In genomic region chr12:44525806-44526654, GRCh38 we compare ENCODE assay signal across 14 cellular contexts.
"Had no signal": no experiment of that assay in that cellular context is flagged by ENCODE, and none has a peak within 500 bp of the region (broad histone marks: within the 10 kb centered on the region; RNA-seq: fewer than 3 reads in every experiment).

No MANE protein-coding gene starts in this region.

- H3K4me1 ChIP-seq: esophagus squamous epithelium, testis, vagina had no signal

- H3K9me3 ChIP-seq: esophagus squamous epithelium, testis, vagina had no signal

- H3K4me3 ChIP-seq: esophagus squamous epithelium, testis, vagina had no signal

- H3K27ac ChIP-seq: esophagus squamous epithelium, testis, vagina had no signal

- DNase-seq: activated CD4-positive, alpha-beta T cell treated with anti-CD3 and anti-CD28 coated beads for 1 hour; activated CD4-positive, alpha-beta T cell treated with anti-CD3 and anti-CD28 coated beads, Interleukin-2, amount 50 U/mL, for 48 hours; activated CD8-positive, alpha-beta memory T cell treated with anti-CD3 and anti-CD28 coated beads, Interleukin-2, amount 10 ng/mL, durations not matched to agents 7 days and 5 days; activated effector memory CD4-positive, alpha-beta T cell treated with Interleukin-2 at 50 U/mL for 16 hours; activated naive CD8-positive, alpha-beta T cell treated with anti-CD3 and anti-CD28 coated beads for 36 hours; activated T-cell treated with anti-CD3 and anti-CD28 coated beads, Interleukin-2, amount 50 U/mL, for 24 hours; anterior cingulate cortex; esophagus squamous epithelium; foreskin fibroblast; stimulated activated CD4-positive, alpha-beta T cell treated with anti-CD3 and anti-CD28 coated beads, Interleukin-12 subunit alpha, Interleukin-12 subunit beta, amount 100 ng/mL, for 4 hours; stimulated activated CD4-positive, alpha-beta T cell treated with anti-CD3 and anti-CD28 coated beads, Interleukin-4, amount 100 ng/mL, for 1 hour; stimulated activated naive CD8-positive, alpha-beta T cell treated with anti-CD3 and anti-CD28 coated beads, Interleukin-15, amount 100 ng/mL, for 72 hours; testis had no signal

- ATAC-seq: activated CD8-positive, alpha-beta memory T cell treated with anti-CD3 and anti-CD28 coated beads, Interleukin-2, amount 10 ng/mL, durations not matched to agents 7 days and 5 days; stimulated activated naive CD8-positive, alpha-beta T cell treated with anti-CD3 and anti-CD28 coated beads, Interleukin-15, amount 100 ng/mL, for 72 hours had no signal

- H3K27me3 Mint-ChIP-seq: activated CD8-positive, alpha-beta memory T cell treated with anti-CD3 and anti-CD28 coated beads, Interleukin-2, amount 10 ng/mL, durations not matched to agents 7 days and 5 days; activated naive CD8-positive, alpha-beta T cell treated with anti-CD3 and anti-CD28 coated beads for 36 hours; activated T-cell treated with anti-CD3 and anti-CD28 coated beads, Interleukin-2, amount 50 U/mL, for 24 hours; stimulated activated naive CD8-positive, alpha-beta T cell treated with anti-CD3 and anti-CD28 coated beads, Interleukin-15, amount 100 ng/mL, for 72 hours had no signal

- H3K27ac Mint-ChIP-seq: activated CD8-positive, alpha-beta memory T cell treated with anti-CD3 and anti-CD28 coated beads, Interleukin-2, amount 10 ng/mL, durations not matched to agents 7 days and 5 days; activated naive CD8-positive, alpha-beta T cell treated with anti-CD3 and anti-CD28 coated beads for 36 hours; activated T-cell treated with anti-CD3 and anti-CD28 coated beads, Interleukin-2, amount 50 U/mL, for 24 hours; stimulated activated naive CD8-positive, alpha-beta T cell treated with anti-CD3 and anti-CD28 coated beads, Interleukin-15, amount 100 ng/mL, for 72 hours had no signal

- H3K9me3 Mint-ChIP-seq: activated naive CD8-positive, alpha-beta T cell treated with anti-CD3 and anti-CD28 coated beads for 36 hours; activated T-cell treated with anti-CD3 and anti-CD28 coated beads, Interleukin-2, amount 50 U/mL, for 24 hours; stimulated activated naive CD8-positive, alpha-beta T cell treated with anti-CD3 and anti-CD28 coated beads, Interleukin-15, amount 100 ng/mL, for 72 hours had no signal

- H3K36me3 ChIP-seq: esophagus squamous epithelium, vagina had no signal

- H3K4me3 Mint-ChIP-seq: activated CD8-positive, alpha-beta memory T cell treated with anti-CD3 and anti-CD28 coated beads, Interleukin-2, amount 10 ng/mL, durations not matched to agents 7 days and 5 days; activated naive CD8-positive, alpha-beta T cell treated with anti-CD3 and anti-CD28 coated beads for 36 hours; activated T-cell treated with anti-CD3 and anti-CD28 coated beads, Interleukin-2, amount 50 U/mL, for 24 hours; stimulated activated naive CD8-positive, alpha-beta T cell treated with anti-CD3 and anti-CD28 coated beads, Interleukin-15, amount 100 ng/mL, for 72 hours had no signal

- H3K4me1 Mint-ChIP-seq: activated CD8-positive, alpha-beta memory T cell treated with anti-CD3 and anti-CD28 coated beads, Interleukin-2, amount 10 ng/mL, durations not matched to agents 7 days and 5 days; activated naive CD8-positive, alpha-beta T cell treated with anti-CD3 and anti-CD28 coated beads for 36 hours; stimulated activated naive CD8-positive, alpha-beta T cell treated with anti-CD3 and anti-CD28 coated beads, Interleukin-15, amount 100 ng/mL, for 72 hours had no signal

- H3K27me3 ChIP-seq: esophagus squamous epithelium, testis, vagina had no signal
